In the genomic region with DNA sequence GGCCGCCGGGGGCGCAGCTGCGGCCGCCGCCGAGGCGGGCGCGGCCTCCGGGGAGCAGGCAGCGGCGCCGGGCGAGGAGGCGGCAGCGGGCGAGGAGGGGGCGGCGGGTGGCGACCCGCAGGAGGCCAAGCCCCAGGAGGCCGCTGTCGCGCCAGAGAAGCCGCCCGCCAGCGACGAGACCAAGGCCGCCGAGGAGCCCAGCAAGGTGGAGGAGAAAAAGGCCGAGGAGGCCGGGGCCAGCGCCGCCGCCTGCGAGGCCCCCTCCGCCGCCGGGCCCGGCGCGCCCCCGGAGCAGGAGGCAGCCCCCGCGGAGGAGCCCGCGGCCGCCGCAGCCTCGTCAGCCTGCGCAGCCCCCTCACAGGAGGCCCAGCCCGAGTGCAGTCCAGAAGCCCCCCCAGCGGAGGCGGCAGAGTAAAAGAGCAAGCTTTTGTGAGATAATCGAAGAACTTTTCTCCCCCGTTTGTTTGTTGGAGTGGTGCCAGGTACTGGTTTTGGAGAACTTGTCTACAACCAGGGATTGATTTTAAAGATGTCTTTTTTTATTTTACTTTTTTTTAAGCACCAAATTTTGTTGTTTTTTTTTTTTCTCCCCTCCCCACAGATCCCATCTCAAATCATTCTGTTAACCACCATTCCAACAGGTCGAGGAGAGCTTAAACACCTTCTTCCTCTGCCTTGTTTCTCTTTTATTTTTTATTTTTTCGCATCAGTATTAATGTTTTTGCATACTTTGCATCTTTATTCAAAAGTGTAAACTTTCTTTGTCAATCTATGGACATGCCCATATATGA, we compare ENCODE assay signal across 1 cellular context.
TF ChIP-seq lines count a peak whose summit lies in the region.

No MANE protein-coding gene starts in this region.

TF ChIP-seq in GM12878, 131 proteins besides CTCF, POLR2A, EP300 and RAD21:
- TF ChIP-seq SMAD1 (IDR thresholded peaks at IDR 0.05; ENCODE audit: low read depth, partially characterized antibody) (peak; percentile 80), BACH1 (IDR thresholded peaks at IDR 0.05; ENCODE audit: borderline replicate concordance) (0 out of 2 replicates have a peak, but pooled peaks have one; percentile 17), SIX5 (IDR thresholded peaks at IDR 0.05; ENCODE audit: low read depth, low read length, severe bottlenecking) (no peak), ZSCAN29 (IDR thresholded peaks at IDR 0.05) (0 out of 2 replicates have a peak, but pooled peaks have one; percentile 28), MLLT1 (IDR thresholded peaks at IDR 0.05) (peak; percentile 72), USF1 (IDR thresholded peaks at IDR 0.05; ENCODE audit: borderline replicate concordance, extremely low read length, insufficient read depth, low read depth, low read length) (no peak), ZNF217 (IDR thresholded peaks at IDR 0.05) (no peak)
